Comparison of ENCODE assay signal across 7 cellular contexts in the genomic region with DNA sequence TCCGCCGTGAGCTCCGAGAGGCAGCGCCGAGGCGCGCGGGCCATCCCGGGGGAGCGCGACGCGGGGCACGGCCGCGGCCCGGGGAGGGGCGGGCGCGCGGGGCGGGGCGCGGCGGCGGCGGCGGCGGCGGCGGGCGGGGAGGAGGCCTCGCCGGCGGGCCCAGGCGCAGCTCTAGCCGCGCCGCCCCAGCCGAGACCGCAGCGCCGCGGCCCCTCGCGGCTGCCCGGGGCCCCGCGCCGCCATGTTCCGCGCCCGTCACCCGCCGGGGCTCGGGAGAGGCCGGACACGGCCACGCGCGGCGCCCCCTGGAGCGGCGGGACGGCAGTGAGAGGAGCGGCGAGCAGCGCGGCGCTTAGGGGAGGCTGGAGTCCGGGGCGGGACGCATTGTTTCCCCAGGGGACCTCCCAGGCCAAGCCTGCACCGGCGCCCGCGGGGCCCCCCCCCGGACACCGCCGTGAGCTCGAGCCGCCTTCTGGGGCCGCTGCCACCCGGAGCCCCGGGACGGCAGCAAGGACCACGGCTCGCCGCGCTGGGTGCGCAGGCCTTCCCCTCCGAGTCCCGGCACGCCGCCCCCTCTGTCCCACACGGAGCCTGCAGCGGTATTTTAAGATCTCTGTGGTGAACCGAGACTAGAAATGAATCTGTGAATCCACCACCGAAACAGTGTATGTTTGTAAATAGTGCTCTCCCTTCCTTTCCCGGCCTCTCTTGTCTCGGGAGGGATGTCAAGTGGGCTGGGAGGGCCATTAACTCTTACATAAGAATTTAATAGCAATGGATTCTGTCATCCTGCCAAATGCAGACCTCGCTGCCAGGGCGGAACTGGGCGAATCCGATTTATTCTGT. TPM values are rescaled to one million over a fixed set of nuclear protein-coding genes. Genes with fewer than 3 reads are reported as not detected.
A peak's percentile ranks its signal among the peaks of the same experiment; 100 is the strongest.
DNase-seq lines count a peak whose midpoint lies in the region; ATAC-seq, FAIRE-seq and TF ChIP-seq lines count a peak whose summit lies in the region.

A gene (minus strand): TSS at position 60 of the 846 bp plus-strand sequence. CDS start 172 bp downstream, outside the sequence.

- H3K27me3 Mint-ChIP-seq in HFFc6 (ENCODE audit: insufficient read depth), result no peaks in the 10 kb centered on the region; the same call in 1 of the 2 replicates

- FAIRE-seq in GM12892 (lab: Jason Lieb, UNC), result no peak
- FAIRE-seq in bronchial epithelial cell (lab: Jason Lieb, UNC), result no peak

- H3K4me1 Mint-ChIP-seq in HFFc6 (ENCODE audit: low read depth), result peaks cover 57% of the 10 kb centered on the region

- peaks cover 21% of the 10 kb centered on the region for H3K4me1 ChIP-seq in iPS-20b (ENCODE audit: insufficient read depth, low read length)

- H3K4me3 Mint-ChIP-seq in HFFc6, result peak within 1 kb of the TSS; percentile 95

- peak within 1 kb of the TSS; percentile 65 for H3K4me3 ChIP-seq in MG63
- H3K4me3 ChIP-seq in bronchial epithelial cell (ENCODE audit: low read depth, low read length), result peak within 1 kb of the TSS; percentile 72
- peak within 1 kb of the TSS; percentile 79 for H3K4me3 ChIP-seq in iPS-20b (ENCODE audit: low read length)

- peak within 1 kb of the TSS; percentile 86 for H3K9ac ChIP-seq in iPS-20b (ENCODE audit: low read depth, low read length)

- H3K27ac ChIP-seq in iPS-20b (ENCODE audit: low read length), result no peak within 1 kb of the TSS

- intact Hi-C loops in sciatic nerve (cut with DNase I), result no loop called here

- H3K9me3 ChIP-seq in MG63 (no peaks in the 10 kb centered on the region), iPS-20b (ENCODE audit: insufficient read depth, low read depth, low read length) (no peaks in the 10 kb centered on the region)

- peaks cover 15% of the 10 kb centered on the region for H3K36me3 Mint-ChIP-seq in HFFc6 (ENCODE audit: low read depth)

- no peaks in the 10 kb centered on the region for H3K9me3 Mint-ChIP-seq in HFFc6

- H3K36me3 ChIP-seq in MG63, result no peaks in the 10 kb centered on the region
- peaks cover 1% of the 10 kb centered on the region for H3K36me3 ChIP-seq in bronchial epithelial cell (ENCODE audit: control insufficient read depth, insufficient read depth, low read length)
- H3K36me3 ChIP-seq in iPS-20b (ENCODE audit: insufficient read depth, low read depth, low read length), result peaks cover 6% of the 10 kb centered on the region; the same call in 1 of the 2 replicates

- TF ChIP-seq POLR2A in GM12892 (IDR thresholded peaks at IDR 0.05; ENCODE audit: low read depth, low read length), result no peak

- DNase-seq in GM12892 (ENCODE audit: insufficient read length) (peak; percentile 64), HFFc6 (peak; percentile 46), MG63 (peak; percentile 50), SW480 (ENCODE audit: low spot score) (peak; percentile 46), bronchial epithelial cell (ENCODE audit: low read depth) (no peak), sciatic nerve (ENCODE audit: low spot score) (peak; percentile 80)

- peak; percentile 63 for TF ChIP-seq CTCF in HFFc6 (IDR thresholded peaks at IDR 0.05)
- TF ChIP-seq CTCF in bronchial epithelial cell (IDR thresholded peaks at IDR 0.05; ENCODE audit: insufficient read depth, low read length, severe bottlenecking), result peak; percentile 15

- peak within 1 kb of the TSS; percentile 94 for H3K27ac Mint-ChIP-seq in HFFc6

- peak; percentile 65 for ATAC-seq in sciatic nerve

- H3K27me3 ChIP-seq in MG63 (no peaks in the 10 kb centered on the region), bronchial epithelial cell (ENCODE audit: control insufficient read depth, insufficient read depth, low read length) (no peaks in the 10 kb centered on the region), iPS-20b (ENCODE audit: insufficient read depth, low read length) (peaks cover 13% of the 10 kb centered on the region)

RNA-seq across cellular contexts. Expression of the gene that starts here (rescaled TPM):
- polyA plus RNA-seq in GM12892 (2012; ENCODE audit: missing spikeins), result 1.5 TPM
- total RNA-seq in HFFc6 (2021; fragmentation: NEBNext Ultra II Directional; extraction: Animal tissue kit (Norgen Biotek cat#: 25700)), result 10 to 100 TPM; 63.7 to 72.8 (median 66.4) TPM
- 9.5 and 11.3 TPM in 2 replicates for total RNA-seq in MG63 (2014; rRNA removed; shearing (Covaris generic); ENCODE audit: low replicate concordance)
- total RNA-seq in bronchial epithelial cell, result 47.4 and 58.8 TPM in 2 replicates
- total RNA-seq in sciatic nerve, result 72.8 TPM
